1 cellular context compared by ENCODE assay signal in the genomic region with DNA sequence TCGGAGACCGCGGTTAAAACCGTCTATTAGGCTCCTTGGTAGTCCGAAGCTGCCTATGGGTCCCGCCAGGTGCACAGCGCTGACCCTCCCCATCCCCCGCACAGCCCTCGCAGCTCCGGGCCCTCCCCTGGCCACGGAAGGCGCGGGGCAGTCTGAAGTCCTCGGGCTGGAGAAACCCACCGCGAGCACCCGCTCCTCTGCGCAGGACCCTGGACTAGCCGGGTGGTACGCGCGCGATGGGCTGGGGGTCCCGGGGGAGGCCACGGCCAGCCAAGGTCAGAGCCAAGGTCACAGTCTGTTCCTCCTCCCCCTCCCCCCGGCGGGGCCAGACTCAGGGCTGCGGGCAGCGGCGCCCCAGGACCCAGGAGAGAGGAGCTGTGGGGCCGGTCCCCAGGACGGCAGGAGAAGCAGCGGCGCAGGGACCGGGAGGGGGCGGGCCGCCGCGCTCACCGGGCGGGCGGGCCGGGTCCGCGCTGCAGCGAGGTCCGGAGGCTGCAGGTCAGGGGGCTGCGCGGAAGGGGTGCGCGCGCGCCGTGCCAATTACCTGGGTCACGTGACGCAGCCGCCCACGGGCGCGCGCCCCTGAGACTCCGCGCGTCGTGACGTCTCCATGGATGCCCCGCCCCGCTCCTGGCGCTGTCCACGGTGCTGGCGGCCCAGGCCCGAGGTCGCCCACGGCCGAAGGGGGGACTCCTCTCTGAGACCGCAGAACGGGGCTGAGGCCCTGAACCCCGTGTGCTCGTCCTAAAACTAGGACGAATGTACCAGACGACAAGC.
TF ChIP-seq lines count a peak whose summit lies in the region.

Gene OGDHL, minus strand, starts transcription at position 535 of the 777 bp plus-strand sequence. CDS start 3,731 bp downstream, outside the sequence.

TF ChIP-seq in K562, 482 proteins besides CTCF, POLR2A, EP300 and RAD21 (continued from another document and continues in another):
- TF ChIP-seq, protein P1, sequence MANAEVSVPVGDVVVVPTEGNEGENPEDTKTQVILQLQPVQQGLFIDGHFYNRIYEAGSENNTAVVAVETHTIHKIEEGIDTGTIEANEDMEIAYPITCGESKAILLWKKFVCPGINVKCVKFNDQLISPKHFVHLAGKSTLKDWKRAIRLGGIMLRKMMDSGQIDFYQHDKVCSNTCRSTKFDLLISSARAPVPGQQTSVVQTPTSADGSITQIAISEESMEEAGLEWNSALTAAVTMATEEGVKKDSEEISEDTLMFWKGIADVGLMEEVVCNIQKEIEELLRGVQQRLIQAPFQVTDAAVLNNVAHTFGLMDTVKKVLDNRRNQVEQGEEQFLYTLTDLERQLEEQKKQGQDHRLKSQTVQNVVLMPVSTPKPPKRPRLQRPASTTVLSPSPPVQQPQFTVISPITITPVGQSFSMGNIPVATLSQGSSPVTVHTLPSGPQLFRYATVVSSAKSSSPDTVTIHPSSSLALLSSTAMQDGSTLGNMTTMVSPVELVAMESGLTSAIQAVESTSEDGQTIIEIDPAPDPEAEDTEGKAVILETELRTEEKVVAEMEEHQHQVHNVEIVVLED (CRISPR knock-in tag; IDR thresholded peaks at IDR 0.05): peak; percentile 91
- TF ChIP-seq ARID2 (IDR thresholded peaks at IDR 0.05) (no peak), ZBTB26 (CRISPR knock-in tag; IDR thresholded peaks at IDR 0.05) (no peak), ZNF282 (CRISPR knock-in tag; IDR thresholded peaks at IDR 0.05) (peak; percentile 91; the same call in 1 of the 2 replicates), NCOA6 (IDR thresholded peaks at IDR 0.05) (peak; percentile 57; the same call in 1 of the 2 replicates), ZNF785 (CRISPR knock-in tag; IDR thresholded peaks at IDR 0.05) (no peak), ZNF253 (CRISPR knock-in tag; conservative IDR thresholded peaks at IDR 0.05) (no peak), ZNF224 (CRISPR knock-in tag; IDR thresholded peaks at IDR 0.05) (peak; percentile 92), IFI16 (CRISPR knock-in tag; IDR thresholded peaks at IDR 0.05) (no peak), ZNF184 (CRISPR knock-in tag; IDR thresholded peaks at IDR 0.05) (no peak), ATF1 (CRISPR knock-in tag; IDR thresholded peaks at IDR 0.05) (peak; percentile 75), ATF1 (tag; IDR thresholded peaks at IDR 0.05) (peak; percentile 93), HOXB6 (CRISPR knock-in tag; IDR thresholded peaks at IDR 0.05; ENCODE audit: borderline replicate concordance) (no peak), RBM39 (optimal IDR thresholded peaks at IDR 0.05; ENCODE audit: low read depth, low read length) (no peak), ZNF3 (CRISPR knock-in tag; IDR thresholded peaks at IDR 0.05) (no peak), ZNF551 (CRISPR knock-in tag; IDR thresholded peaks at IDR 0.05) (no peak), TRIM24 (IDR thresholded peaks at IDR 0.05) (no peak), NR4A1 (CRISPR knock-in tag; IDR thresholded peaks at IDR 0.05) (no peak), NR4A1 (tag; IDR thresholded peaks at IDR 0.05) (peak; percentile 74), ZNF318 (IDR thresholded peaks at IDR 0.05; ENCODE audit: borderline replicate concordance in 1 of 2, low read depth in 1 of 2) (no peak), ZNF583 (CRISPR knock-in tag; IDR thresholded peaks at IDR 0.05) (peak; percentile 59; the same call in 1 of the 2 replicates), RBM15 (IDR thresholded peaks at IDR 0.05; ENCODE audit: insufficient read depth, low read length) (no peak), PHB2 (IDR thresholded peaks at IDR 0.05; ENCODE audit: low read depth) (no peak), ILK (tag; IDR thresholded peaks at IDR 0.05; ENCODE audit: borderline replicate concordance, low read depth) (no peak), CBX3 (IDR thresholded peaks at IDR 0.05; ENCODE audit: borderline replicate concordance in 1 of 2, low read length in 2 of 2) (peak in 1 of 2 experiments; percentile 57; a peak in 1 of 3 replicates), FOXP4 (CRISPR knock-in tag; IDR thresholded peaks at IDR 0.05; ENCODE audit: borderline replicate concordance) (peak; percentile 95; the same call in 1 of the 2 replicates), CEBPB (tag; IDR thresholded peaks at IDR 0.05) (no peak), NCOA2 (IDR thresholded peaks at IDR 0.05; ENCODE audit: partially characterized antibody in 2 of 2) (no peak), TCF7 (IDR thresholded peaks at IDR 0.05; ENCODE audit: borderline replicate concordance) (no peak), FUS (optimal IDR thresholded peaks at IDR 0.05; ENCODE audit: low read depth, low read length) (no peak), MAFF (IDR thresholded peaks at IDR 0.05; ENCODE audit: low read length) (no peak), ZNF696 (CRISPR knock-in tag; conservative IDR thresholded peaks at IDR 0.05) (no peak), TSC22D4 (tag; IDR thresholded peaks at IDR 0.05) (no peak)
- TF ChIP-seq, protein P2, sequence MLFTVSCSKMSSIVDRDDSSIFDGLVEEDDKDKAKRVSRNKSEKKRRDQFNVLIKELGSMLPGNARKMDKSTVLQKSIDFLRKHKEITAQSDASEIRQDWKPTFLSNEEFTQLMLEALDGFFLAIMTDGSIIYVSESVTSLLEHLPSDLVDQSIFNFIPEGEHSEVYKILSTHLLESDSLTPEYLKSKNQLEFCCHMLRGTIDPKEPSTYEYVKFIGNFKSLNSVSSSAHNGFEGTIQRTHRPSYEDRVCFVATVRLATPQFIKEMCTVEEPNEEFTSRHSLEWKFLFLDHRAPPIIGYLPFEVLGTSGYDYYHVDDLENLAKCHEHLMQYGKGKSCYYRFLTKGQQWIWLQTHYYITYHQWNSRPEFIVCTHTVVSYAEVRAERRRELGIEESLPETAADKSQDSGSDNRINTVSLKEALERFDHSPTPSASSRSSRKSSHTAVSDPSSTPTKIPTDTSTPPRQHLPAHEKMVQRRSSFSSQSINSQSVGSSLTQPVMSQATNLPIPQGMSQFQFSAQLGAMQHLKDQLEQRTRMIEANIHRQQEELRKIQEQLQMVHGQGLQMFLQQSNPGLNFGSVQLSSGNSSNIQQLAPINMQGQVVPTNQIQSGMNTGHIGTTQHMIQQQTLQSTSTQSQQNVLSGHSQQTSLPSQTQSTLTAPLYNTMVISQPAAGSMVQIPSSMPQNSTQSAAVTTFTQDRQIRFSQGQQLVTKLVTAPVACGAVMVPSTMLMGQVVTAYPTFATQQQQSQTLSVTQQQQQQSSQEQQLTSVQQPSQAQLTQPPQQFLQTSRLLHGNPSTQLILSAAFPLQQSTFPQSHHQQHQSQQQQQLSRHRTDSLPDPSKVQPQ (CRISPR knock-in tag; IDR thresholded peaks at IDR 0.05; ENCODE audit: borderline replicate concordance): no peak
- TF ChIP-seq, protein P3, sequence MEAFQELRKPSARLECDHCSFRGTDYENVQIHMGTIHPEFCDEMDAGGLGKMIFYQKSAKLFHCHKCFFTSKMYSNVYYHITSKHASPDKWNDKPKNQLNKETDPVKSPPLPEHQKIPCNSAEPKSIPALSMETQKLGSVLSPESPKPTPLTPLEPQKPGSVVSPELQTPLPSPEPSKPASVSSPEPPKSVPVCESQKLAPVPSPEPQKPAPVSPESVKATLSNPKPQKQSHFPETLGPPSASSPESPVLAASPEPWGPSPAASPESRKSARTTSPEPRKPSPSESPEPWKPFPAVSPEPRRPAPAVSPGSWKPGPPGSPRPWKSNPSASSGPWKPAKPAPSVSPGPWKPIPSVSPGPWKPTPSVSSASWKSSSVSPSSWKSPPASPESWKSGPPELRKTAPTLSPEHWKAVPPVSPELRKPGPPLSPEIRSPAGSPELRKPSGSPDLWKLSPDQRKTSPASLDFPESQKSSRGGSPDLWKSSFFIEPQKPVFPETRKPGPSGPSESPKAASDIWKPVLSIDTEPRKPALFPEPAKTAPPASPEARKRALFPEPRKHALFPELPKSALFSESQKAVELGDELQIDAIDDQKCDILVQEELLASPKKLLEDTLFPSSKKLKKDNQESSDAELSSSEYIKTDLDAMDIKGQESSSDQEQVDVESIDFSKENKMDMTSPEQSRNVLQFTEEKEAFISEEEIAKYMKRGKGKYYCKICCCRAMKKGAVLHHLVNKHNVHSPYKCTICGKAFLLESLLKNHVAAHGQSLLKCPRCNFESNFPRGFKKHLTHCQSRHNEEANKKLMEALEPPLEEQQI (IDR thresholded peaks at IDR 0.05): peak; percentile 53; the same call in 1 of the 2 replicates
- TF ChIP-seq, protein P4, sequence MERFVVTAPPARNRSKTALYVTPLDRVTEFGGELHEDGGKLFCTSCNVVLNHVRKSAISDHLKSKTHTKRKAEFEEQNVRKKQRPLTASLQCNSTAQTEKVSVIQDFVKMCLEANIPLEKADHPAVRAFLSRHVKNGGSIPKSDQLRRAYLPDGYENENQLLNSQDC (CRISPR knock-in tag; IDR thresholded peaks at IDR 0.05): no peak
- TF ChIP-seq, protein P5, sequence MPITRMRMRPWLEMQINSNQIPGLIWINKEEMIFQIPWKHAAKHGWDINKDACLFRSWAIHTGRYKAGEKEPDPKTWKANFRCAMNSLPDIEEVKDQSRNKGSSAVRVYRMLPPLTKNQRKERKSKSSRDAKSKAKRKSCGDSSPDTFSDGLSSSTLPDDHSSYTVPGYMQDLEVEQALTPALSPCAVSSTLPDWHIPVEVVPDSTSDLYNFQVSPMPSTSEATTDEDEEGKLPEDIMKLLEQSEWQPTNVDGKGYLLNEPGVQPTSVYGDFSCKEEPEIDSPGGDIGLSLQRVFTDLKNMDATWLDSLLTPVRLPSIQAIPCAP (CRISPR knock-in tag; IDR thresholded peaks at IDR 0.05; ENCODE audit: borderline replicate concordance): peak; percentile 81; the same call in 1 of the 2 replicates
